ENCODE assay signal across 1 cellular context in genomic region chr2:19360881-19361321, GRCh38.
TF ChIP-seq lines count a peak whose summit lies in the region.

No MANE protein-coding gene starts in this region.

TF ChIP-seq in HepG2, 621 proteins besides CTCF, POLR2A, EP300 and RAD21:
- TF ChIP-seq SKIL (CRISPR knock-in tag; IDR thresholded peaks at IDR 0.05; ENCODE audit: borderline replicate concordance) (no peak), ZNF768 (CRISPR knock-in tag; IDR thresholded peaks at IDR 0.05) (0 out of 2 replicates have a peak, but pooled peaks have one; percentile 29), ZNF646 (CRISPR knock-in tag; IDR thresholded peaks at IDR 0.05) (no peak), ZNF850 (CRISPR knock-in tag; conservative IDR thresholded peaks at IDR 0.05) (no peak), CBFB (CRISPR knock-in tag; IDR thresholded peaks at IDR 0.05) (no peak), POGZ (CRISPR knock-in tag; IDR thresholded peaks at IDR 0.05) (no peak), ZNF598 (CRISPR knock-in tag; IDR thresholded peaks at IDR 0.05; ENCODE audit: borderline replicate concordance) (no peak), RNF2 (conservative IDR thresholded peaks at IDR 0.05; ENCODE audit: low read depth) (peak; percentile 84), ZSCAN31 (CRISPR knock-in tag; IDR thresholded peaks at IDR 0.05; ENCODE audit: low read depth) (no peak), SAFB2 (CRISPR knock-in tag; IDR thresholded peaks at IDR 0.05; ENCODE audit: borderline replicate concordance, low read depth) (no peak), TIGD3 (CRISPR knock-in tag; IDR thresholded peaks at IDR 0.05; ENCODE audit: borderline replicate concordance) (no peak)
- TF ChIP-seq, protein P1, sequence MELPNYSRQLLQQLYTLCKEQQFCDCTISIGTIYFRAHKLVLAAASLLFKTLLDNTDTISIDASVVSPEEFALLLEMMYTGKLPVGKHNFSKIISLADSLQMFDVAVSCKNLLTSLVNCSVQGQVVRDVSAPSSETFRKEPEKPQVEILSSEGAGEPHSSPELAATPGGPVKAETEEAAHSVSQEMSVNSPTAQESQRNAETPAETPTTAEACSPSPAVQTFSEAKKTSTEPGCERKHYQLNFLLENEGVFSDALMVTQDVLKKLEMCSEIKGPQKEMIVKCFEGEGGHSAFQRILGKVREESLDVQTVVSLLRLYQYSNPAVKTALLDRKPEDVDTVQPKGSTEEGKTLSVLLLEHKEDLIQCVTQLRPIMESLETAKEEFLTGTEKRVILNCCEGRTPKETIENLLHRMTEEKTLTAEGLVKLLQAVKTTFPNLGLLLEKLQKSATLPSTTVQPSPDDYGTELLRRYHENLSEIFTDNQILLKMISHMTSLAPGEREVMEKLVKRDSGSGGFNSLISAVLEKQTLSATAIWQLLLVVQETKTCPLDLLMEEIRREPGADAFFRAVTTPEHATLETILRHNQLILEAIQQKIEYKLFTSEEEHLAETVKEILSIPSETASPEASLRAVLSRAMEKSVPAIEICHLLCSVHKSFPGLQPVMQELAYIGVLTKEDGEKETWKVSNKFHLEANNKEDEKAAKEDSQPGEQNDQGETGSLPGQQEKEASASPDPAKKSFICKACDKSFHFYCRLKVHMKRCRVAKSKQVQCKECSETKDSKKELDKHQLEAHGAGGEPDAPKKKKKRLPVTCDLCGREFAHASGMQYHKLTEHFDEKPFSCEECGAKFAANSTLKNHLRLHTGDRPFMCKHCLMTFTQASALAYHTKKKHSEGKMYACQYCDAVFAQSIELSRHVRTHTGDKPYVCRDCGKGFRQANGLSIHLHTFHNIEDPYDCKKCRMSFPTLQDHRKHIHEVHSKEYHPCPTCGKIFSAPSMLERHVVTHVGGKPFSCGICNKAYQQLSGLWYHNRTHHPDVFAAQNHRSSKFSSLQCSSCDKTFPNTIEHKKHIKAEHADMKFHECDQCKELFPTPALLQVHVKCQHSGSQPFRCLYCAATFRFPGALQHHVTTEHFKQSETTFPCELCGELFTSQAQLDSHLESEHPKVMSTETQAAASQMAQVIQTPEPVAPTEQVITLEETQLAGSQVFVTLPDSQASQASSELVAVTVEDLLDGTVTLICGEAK (IDR thresholded peaks at IDR 0.05), result no peak
- TF ChIP-seq, protein P1 (CRISPR knock-in tag; IDR thresholded peaks at IDR 0.05), result 0 out of 2 replicates have a peak, but pooled peaks have one; percentile 17
